7 cellular contexts compared by ENCODE assay signal in the genomic region with DNA sequence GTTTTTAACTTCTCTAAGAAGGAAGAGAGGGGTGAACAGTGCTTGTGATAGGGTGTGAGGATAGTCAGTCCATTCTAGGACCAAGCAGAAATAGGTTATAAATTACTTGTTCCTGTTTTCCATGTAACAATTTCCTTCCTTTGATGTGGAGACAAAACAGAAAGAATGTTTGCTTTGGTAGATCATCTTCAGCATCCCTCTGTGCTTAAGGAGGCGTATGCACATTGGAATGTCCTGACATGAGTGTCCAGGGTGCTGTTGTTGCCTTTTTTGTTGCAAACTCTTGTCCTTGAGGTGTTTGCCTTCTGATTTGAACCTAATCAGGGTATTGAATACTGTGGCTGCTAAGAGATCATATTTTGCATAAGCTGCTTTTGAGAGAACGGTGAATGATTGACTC. TPM values are rescaled to one million over a fixed set of nuclear protein-coding genes. Genes with fewer than 3 reads are reported as not detected.
A peak's percentile ranks its signal among the peaks of the same experiment; 100 is the strongest.
DNase-seq lines count a peak whose midpoint lies in the region; FAIRE-seq and TF ChIP-seq lines count a peak whose summit lies in the region.
"Not testable (repeated sequence)": the region's sequence is repeated elsewhere in the genome, so short reads cannot be mapped to it uniquely, and the experiment has no call there.

No MANE protein-coding gene starts in this region.

- H3K4me3 ChIP-seq in astrocyte (ENCODE audit: insufficient read depth, low read depth, low read length); astrocyte of the spinal cord (ENCODE audit: low read depth, low read length); neural progenitor cell: not testable (repeated sequence)

- not testable (repeated sequence) for H3K27me3 ChIP-seq in astrocyte (ENCODE audit: insufficient read depth, low read length); neural progenitor cell

- H3F3A ChIP-seq in neural progenitor cell (ENCODE audit: low read depth): not testable (repeated sequence)

- H3K4me2 ChIP-seq in astrocyte (ENCODE audit: low read length): peak overlapping the region; percentile 22
- H3K4me2 ChIP-seq in neural progenitor cell: not testable (repeated sequence)

- H3K36me3 ChIP-seq in astrocyte (ENCODE audit: insufficient read depth, low read length); neural progenitor cell: not testable (repeated sequence)

- H3K4me1 Mint-ChIP-seq in astrocyte (ENCODE audit: low read depth, unreplicated experiment) (peaks cover 42% of the 10 kb centered on the region), neural progenitor cell (peaks cover 32% of the 10 kb centered on the region)

- H3K27me3 Mint-ChIP-seq in astrocyte (ENCODE audit: low read depth, unreplicated experiment); neural progenitor cell (ENCODE audit: insufficient read depth, low read depth): not testable (repeated sequence)

- not testable (repeated sequence) for H3K9me3 ChIP-seq in astrocyte (ENCODE audit: insufficient read depth, low read depth, low read length); neural progenitor cell (ENCODE audit: low read depth)

- not testable (repeated sequence) for H3K27ac ChIP-seq in astrocyte (ENCODE audit: low read depth, low read length); neural progenitor cell

- H4K20me1 ChIP-seq in astrocyte (ENCODE audit: insufficient read depth, low read length); neural progenitor cell (ENCODE audit: low read depth): not testable (repeated sequence)

- peak; percentile 34 for DNase-seq in EL
- peak; percentile 46 for DNase-seq in SW480 (ENCODE audit: low spot score)
- DNase-seq in astrocyte (ENCODE audit: low read depth): peak; percentile 36
- peak; percentile 39 for DNase-seq in astrocyte of the spinal cord (ENCODE audit: low read depth, low spot score)
- peak; percentile 61 for DNase-seq in glomerular visceral epithelial cell (ENCODE audit: extremely low spot score)
- peak; percentile 78 for DNase-seq in kidney tubule cell (ENCODE audit: low spot score)
- DNase-seq in neural progenitor cell (ENCODE audit: low spot score): peak; percentile 62

- TF ChIP-seq CTCF in astrocyte (IDR thresholded peaks at IDR 0.05; ENCODE audit: insufficient read depth, low read depth, low read length); astrocyte of the spinal cord (IDR thresholded peaks at IDR 0.05; ENCODE audit: low read depth, low read length); neural progenitor cell (IDR thresholded peaks at IDR 0.05): not testable (repeated sequence)

- not testable (repeated sequence) for FAIRE-seq in astrocyte (lab: Jason Lieb, UNC)

- not testable (repeated sequence) for H3K9ac ChIP-seq in astrocyte (ENCODE audit: low read length); neural progenitor cell

- H3K9me3 Mint-ChIP-seq in astrocyte (ENCODE audit: unreplicated experiment); neural progenitor cell: not testable (repeated sequence)

- not testable (repeated sequence) for H3K36me3 Mint-ChIP-seq in astrocyte (ENCODE audit: low read depth, unreplicated experiment); neural progenitor cell

- not testable (repeated sequence) for H3K4me1 ChIP-seq in astrocyte (ENCODE audit: insufficient read depth, low read length); neural progenitor cell

- not testable (repeated sequence) for H3K4me3 Mint-ChIP-seq in astrocyte (ENCODE audit: unreplicated experiment); neural progenitor cell

- not testable (repeated sequence) for H2AFZ ChIP-seq in astrocyte (ENCODE audit: low read depth, low read length); neural progenitor cell (replicated peaks)

- in situ Hi-C loops in astrocyte of the spinal cord (cut with HindIII; ENCODE audit: low sequenced_read_pairs): not testable (repeated sequence)

- H3K27ac Mint-ChIP-seq in astrocyte (ENCODE audit: unreplicated experiment); neural progenitor cell: not testable (repeated sequence)

- not testable (repeated sequence) for H3K79me2 ChIP-seq in astrocyte (ENCODE audit: insufficient read depth, low read length); neural progenitor cell (ENCODE audit: low read depth)

RNA-seq across cellular contexts. Expression of gene DDX11, which starts 23.5 kb away (rescaled TPM):
- total RNA-seq in astrocyte: 8.2 and 12.8 TPM in 2 replicates
- 80.1 and 98.0 TPM in 2 replicates for total RNA-seq in neural progenitor cell (ENCODE audit: low replicate concordance)
